ENCODE assay signal across 1 cellular context in the genomic region with DNA sequence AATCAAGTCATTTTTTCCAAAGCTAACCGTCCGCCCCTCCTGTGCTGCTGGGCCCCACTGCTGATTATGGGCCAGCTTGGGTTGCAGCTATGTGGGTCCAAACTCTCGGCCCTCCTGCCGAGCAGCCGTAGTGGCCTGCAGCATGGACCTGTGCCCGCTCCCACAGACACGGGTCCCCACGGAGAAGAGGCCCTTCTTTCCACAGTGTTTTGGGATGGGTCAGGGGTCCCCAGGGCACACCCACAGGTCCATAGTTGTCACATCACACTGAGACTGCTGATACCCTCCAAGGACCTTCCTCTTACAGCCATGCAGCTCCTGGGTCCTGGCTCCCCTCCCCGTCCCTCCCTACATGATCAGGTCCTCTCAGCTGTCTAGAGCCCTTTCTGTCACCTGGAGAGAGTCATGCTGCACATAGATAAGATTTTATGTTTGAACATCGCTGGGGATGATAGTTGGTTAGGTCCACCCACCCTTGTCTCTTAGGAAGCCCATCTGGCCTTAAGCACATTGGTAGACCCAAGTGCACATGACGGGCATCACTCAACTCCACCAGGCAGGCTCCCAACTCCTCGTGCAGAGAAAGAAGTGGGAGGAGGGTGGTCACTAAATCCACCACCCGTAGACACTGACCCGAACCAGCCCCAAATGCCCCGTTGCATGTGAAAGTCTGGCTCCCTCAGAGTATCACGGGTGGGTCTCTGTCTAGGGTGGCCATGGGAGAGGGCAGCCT.
TF ChIP-seq lines count a peak whose summit lies in the region.

No MANE protein-coding gene starts in this region.

TF ChIP-seq in K562, 482 proteins besides CTCF, POLR2A, EP300 and RAD21 (continued from another document and continues in another):
- TF ChIP-seq, protein P1, sequence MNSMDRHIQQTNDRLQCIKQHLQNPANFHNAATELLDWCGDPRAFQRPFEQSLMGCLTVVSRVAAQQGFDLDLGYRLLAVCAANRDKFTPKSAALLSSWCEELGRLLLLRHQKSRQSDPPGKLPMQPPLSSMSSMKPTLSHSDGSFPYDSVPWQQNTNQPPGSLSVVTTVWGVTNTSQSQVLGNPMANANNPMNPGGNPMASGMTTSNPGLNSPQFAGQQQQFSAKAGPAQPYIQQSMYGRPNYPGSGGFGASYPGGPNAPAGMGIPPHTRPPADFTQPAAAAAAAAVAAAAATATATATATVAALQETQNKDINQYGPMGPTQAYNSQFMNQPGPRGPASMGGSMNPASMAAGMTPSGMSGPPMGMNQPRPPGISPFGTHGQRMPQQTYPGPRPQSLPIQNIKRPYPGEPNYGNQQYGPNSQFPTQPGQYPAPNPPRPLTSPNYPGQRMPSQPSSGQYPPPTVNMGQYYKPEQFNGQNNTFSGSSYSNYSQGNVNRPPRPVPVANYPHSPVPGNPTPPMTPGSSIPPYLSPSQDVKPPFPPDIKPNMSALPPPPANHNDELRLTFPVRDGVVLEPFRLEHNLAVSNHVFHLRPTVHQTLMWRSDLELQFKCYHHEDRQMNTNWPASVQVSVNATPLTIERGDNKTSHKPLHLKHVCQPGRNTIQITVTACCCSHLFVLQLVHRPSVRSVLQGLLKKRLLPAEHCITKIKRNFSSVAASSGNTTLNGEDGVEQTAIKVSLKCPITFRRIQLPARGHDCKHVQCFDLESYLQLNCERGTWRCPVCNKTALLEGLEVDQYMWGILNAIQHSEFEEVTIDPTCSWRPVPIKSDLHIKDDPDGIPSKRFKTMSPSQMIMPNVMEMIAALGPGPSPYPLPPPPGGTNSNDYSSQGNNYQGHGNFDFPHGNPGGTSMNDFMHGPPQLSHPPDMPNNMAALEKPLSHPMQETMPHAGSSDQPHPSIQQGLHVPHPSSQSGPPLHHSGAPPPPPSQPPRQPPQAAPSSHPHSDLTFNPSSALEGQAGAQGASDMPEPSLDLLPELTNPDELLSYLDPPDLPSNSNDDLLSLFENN (IDR thresholded peaks at IDR 0.05; ENCODE audit: low read depth in 2 of 2, low read length in 2 of 2): peak in 1 of 2 experiments; percentile 29; a peak in 1 of 4 replicates
- no peak for TF ChIP-seq POLR2B (IDR thresholded peaks at IDR 0.05; ENCODE audit: low read depth, partially characterized antibody)
- TF ChIP-seq CTBP1 (IDR thresholded peaks at IDR 0.05; ENCODE audit: borderline replicate concordance): peak; percentile 26; the same call in 1 of the 2 replicates
- peak; percentile 50; the same call in 1 of the 2 replicates for TF ChIP-seq ZEB2 (IDR thresholded peaks at IDR 0.05)
- peak; percentile 21; the same call in 1 of the 2 replicates for TF ChIP-seq SP1 (CRISPR knock-in tag; IDR thresholded peaks at IDR 0.05)
- TF ChIP-seq, protein P2, sequence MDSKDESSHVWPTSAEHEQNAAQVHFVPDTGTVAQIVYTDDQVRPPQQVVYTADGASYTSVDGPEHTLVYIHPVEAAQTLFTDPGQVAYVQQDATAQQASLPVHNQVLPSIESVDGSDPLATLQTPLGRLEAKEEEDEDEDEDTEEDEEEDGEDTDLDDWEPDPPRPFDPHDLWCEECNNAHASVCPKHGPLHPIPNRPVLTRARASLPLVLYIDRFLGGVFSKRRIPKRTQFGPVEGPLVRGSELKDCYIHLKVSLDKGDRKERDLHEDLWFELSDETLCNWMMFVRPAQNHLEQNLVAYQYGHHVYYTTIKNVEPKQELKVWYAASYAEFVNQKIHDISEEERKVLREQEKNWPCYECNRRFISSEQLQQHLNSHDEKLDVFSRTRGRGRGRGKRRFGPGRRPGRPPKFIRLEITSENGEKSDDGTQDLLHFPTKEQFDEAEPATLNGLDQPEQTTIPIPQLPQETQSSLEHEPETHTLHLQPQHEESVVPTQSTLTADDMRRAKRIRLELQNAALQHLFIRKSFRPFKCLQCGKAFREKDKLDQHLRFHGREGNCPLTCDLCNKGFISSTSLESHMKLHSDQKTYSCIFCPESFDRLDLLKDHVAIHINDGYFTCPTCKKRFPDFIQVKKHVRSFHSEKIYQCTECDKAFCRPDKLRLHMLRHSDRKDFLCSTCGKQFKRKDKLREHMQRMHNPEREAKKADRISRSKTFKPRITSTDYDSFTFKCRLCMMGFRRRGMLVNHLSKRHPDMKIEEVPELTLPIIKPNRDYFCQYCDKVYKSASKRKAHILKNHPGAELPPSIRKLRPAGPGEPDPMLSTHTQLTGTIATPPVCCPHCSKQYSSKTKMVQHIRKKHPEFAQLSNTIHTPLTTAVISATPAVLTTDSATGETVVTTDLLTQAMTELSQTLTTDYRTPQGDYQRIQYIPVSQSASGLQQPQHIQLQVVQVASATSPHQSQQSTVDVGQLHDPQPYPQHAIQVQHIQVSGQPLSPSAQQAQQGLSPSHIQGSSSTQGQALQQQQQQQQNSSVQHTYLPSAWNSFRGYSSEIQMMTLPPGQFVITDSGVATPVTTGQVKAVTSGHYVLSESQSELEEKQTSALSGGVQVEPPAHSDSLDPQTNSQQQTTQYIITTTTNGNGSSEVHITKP (IDR thresholded peaks at IDR 0.05; ENCODE audit: partially characterized antibody): peak; percentile 56
- TF ChIP-seq TAF9B (IDR thresholded peaks at IDR 0.05; ENCODE audit: partially characterized antibody): peak; percentile 69
- TF ChIP-seq, protein P3, sequence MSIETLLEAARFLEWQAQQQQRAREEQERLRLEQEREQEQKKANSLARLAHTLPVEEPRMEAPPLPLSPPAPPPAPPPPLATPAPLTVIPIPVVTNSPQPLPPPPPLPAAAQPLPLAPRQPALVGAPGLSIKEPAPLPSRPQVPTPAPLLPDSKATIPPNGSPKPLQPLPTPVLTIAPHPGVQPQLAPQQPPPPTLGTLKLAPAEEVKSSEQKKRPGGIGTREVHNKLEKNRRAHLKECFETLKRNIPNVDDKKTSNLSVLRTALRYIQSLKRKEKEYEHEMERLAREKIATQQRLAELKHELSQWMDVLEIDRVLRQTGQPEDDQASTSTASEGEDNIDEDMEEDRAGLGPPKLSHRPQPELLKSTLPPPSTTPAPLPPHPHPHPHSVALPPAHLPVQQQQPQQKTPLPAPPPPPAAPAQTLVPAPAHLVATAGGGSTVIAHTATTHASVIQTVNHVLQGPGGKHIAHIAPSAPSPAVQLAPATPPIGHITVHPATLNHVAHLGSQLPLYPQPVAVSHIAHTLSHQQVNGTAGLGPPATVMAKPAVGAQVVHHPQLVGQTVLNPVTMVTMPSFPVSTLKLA (conservative IDR thresholded peaks at IDR 0.05): peak in 1 of 2 experiments; percentile 55; a peak in 2 of 4 replicates
- no peak for TF ChIP-seq NUFIP1 (IDR thresholded peaks at IDR 0.05; ENCODE audit: partially characterized antibody)
- peak; percentile 32; the same call in 1 of the 2 replicates for TF ChIP-seq SMARCA4 (IDR thresholded peaks at IDR 0.05)
- TF ChIP-seq STAT5A (IDR thresholded peaks at IDR 0.05; ENCODE audit: borderline replicate concordance, low read length): 0 out of 2 replicates have a peak, but pooled peaks have one; percentile 43
- peak; percentile 84 for TF ChIP-seq KLF16 (IDR thresholded peaks at IDR 0.05)
- TF ChIP-seq SMAD3 (CRISPR knock-in tag; conservative IDR thresholded peaks at IDR 0.05): no peak
- peak; percentile 87 for TF ChIP-seq ARID1B (IDR thresholded peaks at IDR 0.05)
- TF ChIP-seq MAZ (CRISPR knock-in tag; conservative IDR thresholded peaks at IDR 0.05 in 1 of 2, IDR thresholded peaks at IDR 0.05 in 1 of 2): 0 out of 4 replicates have a peak, but pooled peaks of 1 of the 2 experiments have one; percentile 16
- peak; percentile 44 for TF ChIP-seq MEIS2 (IDR thresholded peaks at IDR 0.05; ENCODE audit: partially characterized antibody)
- TF ChIP-seq TRIM24 (IDR thresholded peaks at IDR 0.05): peak; percentile 63; a peak in 2 of 4 replicates
- peak; percentile 47; the same call in 1 of the 2 replicates for TF ChIP-seq ZBTB7A (IDR thresholded peaks at IDR 0.05; ENCODE audit: borderline replicate concordance, control insufficient read depth, low read depth, low read length)
- TF ChIP-seq NFE2 (IDR thresholded peaks at IDR 0.05; ENCODE audit: low read depth): 0 out of 2 replicates have a peak, but pooled peaks have one; percentile 25
- TF ChIP-seq, protein P4, sequence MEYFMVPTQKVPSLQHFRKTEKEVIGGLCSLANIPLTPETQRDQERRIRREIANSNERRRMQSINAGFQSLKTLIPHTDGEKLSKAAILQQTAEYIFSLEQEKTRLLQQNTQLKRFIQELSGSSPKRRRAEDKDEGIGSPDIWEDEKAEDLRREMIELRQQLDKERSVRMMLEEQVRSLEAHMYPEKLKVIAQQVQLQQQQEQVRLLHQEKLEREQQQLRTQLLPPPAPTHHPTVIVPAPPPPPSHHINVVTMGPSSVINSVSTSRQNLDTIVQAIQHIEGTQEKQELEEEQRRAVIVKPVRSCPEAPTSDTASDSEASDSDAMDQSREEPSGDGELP (CRISPR knock-in tag; IDR thresholded peaks at IDR 0.05; ENCODE audit: borderline replicate concordance): peak; percentile 68
- TF ChIP-seq ZNF57 (CRISPR knock-in tag; IDR thresholded peaks at IDR 0.05): no peak
- peak; percentile 92 for TF ChIP-seq CBFA2T3 (IDR thresholded peaks at IDR 0.05)
- peak; percentile 13; the same call in 1 of the 2 replicates for TF ChIP-seq CC2D1A (IDR thresholded peaks at IDR 0.05)
- peak in 1 of 2 experiments; percentile 37; a peak in 1 of 4 replicates for TF ChIP-seq TBL1XR1 (IDR thresholded peaks at IDR 0.05; ENCODE audit: low read length in 2 of 2)
- TF ChIP-seq, protein P5, sequence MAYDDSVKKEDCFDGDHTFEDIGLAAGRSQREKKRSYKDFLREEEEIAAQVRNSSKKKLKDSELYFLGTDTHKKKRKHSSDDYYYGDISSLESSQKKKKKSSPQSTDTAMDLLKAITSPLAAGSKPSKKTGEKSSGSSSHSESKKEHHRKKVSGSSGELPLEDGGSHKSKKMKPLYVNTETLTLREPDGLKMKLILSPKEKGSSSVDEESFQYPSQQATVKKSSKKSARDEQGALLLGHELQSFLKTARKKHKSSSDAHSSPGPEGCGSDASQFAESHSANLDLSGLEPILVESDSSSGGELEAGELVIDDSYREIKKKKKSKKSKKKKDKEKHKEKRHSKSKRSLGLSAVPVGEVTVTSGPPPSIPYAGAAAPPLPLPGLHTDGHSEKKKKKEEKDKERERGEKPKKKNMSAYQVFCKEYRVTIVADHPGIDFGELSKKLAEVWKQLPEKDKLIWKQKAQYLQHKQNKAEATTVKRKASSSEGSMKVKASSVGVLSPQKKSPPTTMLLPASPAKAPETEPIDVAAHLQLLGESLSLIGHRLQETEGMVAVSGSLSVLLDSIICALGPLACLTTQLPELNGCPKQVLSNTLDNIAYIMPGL (CRISPR knock-in tag; IDR thresholded peaks at IDR 0.05): no peak
- no peak for TF ChIP-seq RBM15 (IDR thresholded peaks at IDR 0.05; ENCODE audit: insufficient read depth, low read length)
- peak in 1 of 2 experiments; percentile 75; a peak in 2 of 4 replicates for TF ChIP-seq RCOR1 (IDR thresholded peaks at IDR 0.05; ENCODE audit: borderline replicate concordance in 1 of 2, low read depth in 2 of 2, low read length in 2 of 2)
- no peak for TF ChIP-seq SRF (CRISPR knock-in tag; IDR thresholded peaks at IDR 0.05)
- TF ChIP-seq SPI1 (IDR thresholded peaks at IDR 0.05; ENCODE audit: borderline replicate concordance, low read depth, low read length): peak; percentile 48; the same call in 1 of the 2 replicates
- TF ChIP-seq TAL1 (IDR thresholded peaks at IDR 0.05): peak; percentile 84
- TF ChIP-seq FOXM1 (IDR thresholded peaks at IDR 0.05; ENCODE audit: low read depth): peak; percentile 49; the same call in 1 of the 2 replicates
- no peak for TF ChIP-seq FOXM1 (CRISPR knock-in tag; IDR thresholded peaks at IDR 0.05; ENCODE audit: low read depth)
- peak; percentile 85 for TF ChIP-seq TCF3 (CRISPR knock-in tag; IDR thresholded peaks at IDR 0.05)
- peak; percentile 40 for TF ChIP-seq DPF2 (IDR thresholded peaks at IDR 0.05)
- TF ChIP-seq, protein P6, sequence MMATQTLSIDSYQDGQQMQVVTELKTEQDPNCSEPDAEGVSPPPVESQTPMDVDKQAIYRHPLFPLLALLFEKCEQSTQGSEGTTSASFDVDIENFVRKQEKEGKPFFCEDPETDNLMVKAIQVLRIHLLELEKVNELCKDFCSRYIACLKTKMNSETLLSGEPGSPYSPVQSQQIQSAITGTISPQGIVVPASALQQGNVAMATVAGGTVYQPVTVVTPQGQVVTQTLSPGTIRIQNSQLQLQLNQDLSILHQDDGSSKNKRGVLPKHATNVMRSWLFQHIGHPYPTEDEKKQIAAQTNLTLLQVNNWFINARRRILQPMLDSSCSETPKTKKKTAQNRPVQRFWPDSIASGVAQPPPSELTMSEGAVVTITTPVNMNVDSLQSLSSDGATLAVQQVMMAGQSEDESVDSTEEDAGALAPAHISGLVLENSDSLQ (IDR thresholded peaks at IDR 0.05): peak; percentile 44
- peak; percentile 46; the same call in 1 of the 2 replicates for TF ChIP-seq MTA2 (IDR thresholded peaks at IDR 0.05; ENCODE audit: low read depth)
- peak; percentile 53; the same call in 1 of the 2 replicates for TF ChIP-seq SOX6 (IDR thresholded peaks at IDR 0.05)
- TF ChIP-seq ZFP1 (CRISPR knock-in tag; IDR thresholded peaks at IDR 0.05): no peak
- TF ChIP-seq TEAD4 (IDR thresholded peaks at IDR 0.05; ENCODE audit: low read length): peak; percentile 90
- TF ChIP-seq TEAD4 (CRISPR knock-in tag; IDR thresholded peaks at IDR 0.05; ENCODE audit: borderline replicate concordance): no peak
- peak; percentile 81 for TF ChIP-seq NCOR1 (IDR thresholded peaks at IDR 0.05)
- 0 out of 2 replicates have a peak, but pooled peaks have one; percentile 21 for TF ChIP-seq RBFOX2 (IDR thresholded peaks at IDR 0.05; ENCODE audit: low read depth, low read length)
- peak; percentile 88 for TF ChIP-seq CBFA2T2 (conservative IDR thresholded peaks at IDR 0.05)
- TF ChIP-seq POLR2AphosphoS5 (IDR thresholded peaks at IDR 0.05; ENCODE audit: control insufficient read depth, insufficient read depth, low read depth, low read length): peak; percentile 88
- no peak for TF ChIP-seq BRD4 (IDR thresholded peaks at IDR 0.05)
- TF ChIP-seq NFIC (IDR thresholded peaks at IDR 0.05): peak; percentile 63; the same call in 1 of the 2 replicates
